14 cellular contexts compared by ENCODE assay signal in genomic region chr1:93876284-93876683, GRCh38. TPM values are rescaled to one million over a fixed set of nuclear protein-coding genes. Genes with fewer than 3 reads are reported as not detected.
A peak's percentile ranks its signal among the peaks of the same experiment; 100 is the strongest.
DNase-seq lines count a peak whose midpoint lies in the region; ATAC-seq, FAIRE-seq and TF ChIP-seq lines count a peak whose summit lies in the region.
"Had no signal": no experiment of that assay in that cellular context is flagged by ENCODE, and none has a peak within 500 bp of the region (broad histone marks: within the 10 kb centered on the region; RNA-seq: fewer than 3 reads in every experiment).

No MANE protein-coding gene starts in this region.

- no TSS peak for BruUV-seq in endothelial cell of umbilical vein (replicated peaks; lab: Mats Ljungman, UMichigan)

- H3K27ac Mint-ChIP-seq in activated naive CD4-positive, alpha-beta T cell treated with anti-CD3 and anti-CD28 coated beads, Interleukin-2, amount 50 U/mL, for 24 hours = peak overlapping the region; percentile 66
- H3K27ac Mint-ChIP-seq in T-helper 17 cell = peak overlapping the region; percentile 100

- dilution Hi-C loops in endothelial cell of umbilical vein (cut with MboI; ENCODE audit: extremely low pct_ligation_motif_present, low sequenced_read_pairs) = no loop called here

- peaks cover 41% of the 10 kb centered on the region for H3K79me2 ChIP-seq in endothelial cell of umbilical vein (ENCODE audit: control insufficient read depth, insufficient read depth, low read length)

- H2AFZ ChIP-seq in endothelial cell of umbilical vein (ENCODE audit: low read depth, low read length) = no peak overlapping the region

- no peak overlapping the region for H3K27ac ChIP-seq in endothelial cell of umbilical vein (ENCODE audit: insufficient read depth, low read depth, low read length)
- peak overlapping the region; percentile 97 for H3K27ac ChIP-seq in subcutaneous abdominal adipose tissue (ENCODE audit: low read depth, low read length)
- H3K27ac ChIP-seq: stomach had no signal

- peaks cover 23% of the 10 kb centered on the region for H3K36me3 Mint-ChIP-seq in activated naive CD4-positive, alpha-beta T cell treated with anti-CD3 and anti-CD28 coated beads, Interleukin-2, amount 50 U/mL, for 24 hours
- H3K36me3 Mint-ChIP-seq in T-helper 17 cell (ENCODE audit: low read depth) = peaks cover 16% of the 10 kb centered on the region

- no peak for FAIRE-seq in endothelial cell of umbilical vein (lab: Jason Lieb, UNC)

- no peaks in the 10 kb centered on the region for H3K9me1 ChIP-seq in endothelial cell of umbilical vein (replicated peaks; ENCODE audit: control insufficient read depth, extremely low read depth, insufficient read depth, low read length)

- no peaks in the 10 kb centered on the region for H3K27me3 Mint-ChIP-seq in activated naive CD4-positive, alpha-beta T cell treated with anti-CD3 and anti-CD28 coated beads, Interleukin-2, amount 50 U/mL, for 24 hours
- no peaks in the 10 kb centered on the region for H3K27me3 Mint-ChIP-seq in T-helper 17 cell

- no peak overlapping the region for H3K4me3 ChIP-seq in endothelial cell of umbilical vein (replicated peaks in 1 of 3; ENCODE audit: insufficient read depth in 1 of 3, low read depth in 1 of 3, low read length in 3 of 3)
- no peak overlapping the region for H3K4me3 ChIP-seq in subcutaneous abdominal adipose tissue (ENCODE audit: low read depth in 1 of 5, low read length in 5 of 5)
- H3K4me3 ChIP-seq: stomach had no signal

- H3K9ac ChIP-seq in endothelial cell of umbilical vein (replicated peaks; ENCODE audit: extremely low read depth, insufficient read depth, low read length) (no peak overlapping the region), subcutaneous abdominal adipose tissue (ENCODE audit: low read length in 5 of 5) (no peak overlapping the region)

- peaks cover 44% of the 10 kb centered on the region for H3K4me1 Mint-ChIP-seq in activated naive CD4-positive, alpha-beta T cell treated with anti-CD3 and anti-CD28 coated beads, Interleukin-2, amount 50 U/mL, for 24 hours
- H3K4me1 Mint-ChIP-seq in T-helper 17 cell = peaks cover 35% of the 10 kb centered on the region

- H3K4me1 ChIP-seq in endothelial cell of umbilical vein (ENCODE audit: control insufficient read depth, extremely low read depth, insufficient read depth, low read length) (peaks cover 30% of the 10 kb centered on the region), subcutaneous abdominal adipose tissue (ENCODE audit: control insufficient read depth in 5 of 5, insufficient read depth in 5 of 5, low read length in 5 of 5) (peaks cover 0 to 35% (median 26%) of the 10 kb centered on the region in 5 donors)
- H3K4me1 ChIP-seq: BE2C had no signal

- CTCF ChIA-PET in endothelial cell of umbilical vein (lab: Charles Lee) = no interaction called here

- H3K36me3 ChIP-seq in endothelial cell of umbilical vein (ENCODE audit: control insufficient read depth in 2 of 2, extremely low read depth in 1 of 2, insufficient read depth in 2 of 2, low read length in 2 of 2) = peaks cover 8 to 37% of the 10 kb centered on the region in 2 experiments
- peaks cover 51 to 62% (median 57%) of the 10 kb centered on the region in 5 donors for H3K36me3 ChIP-seq in subcutaneous abdominal adipose tissue (ENCODE audit: control insufficient read depth in 5 of 5, insufficient read depth in 5 of 5, low read length in 5 of 5)

- intact Hi-C loops in endothelial cell of umbilical vein (cut with micrococcal nuclease) = no loop called here

- H3K9me3 Mint-ChIP-seq in activated naive CD4-positive, alpha-beta T cell treated with anti-CD3 and anti-CD28 coated beads, Interleukin-2, amount 50 U/mL, for 24 hours = no peaks in the 10 kb centered on the region

- H3K27me3 ChIP-seq in endothelial cell of umbilical vein (ENCODE audit: control insufficient read depth in 2 of 2, insufficient read depth in 2 of 2, low read length in 2 of 2) (no peaks in the 10 kb centered on the region), subcutaneous abdominal adipose tissue (ENCODE audit: control insufficient read depth in 5 of 5, insufficient read depth in 4 of 5, low read length in 5 of 5) (no peaks in the 10 kb centered on the region)
- H3K27me3 ChIP-seq: BE2C, stomach had no signal

- no peaks in the 10 kb centered on the region for H4K20me1 ChIP-seq in endothelial cell of umbilical vein (replicated peaks; ENCODE audit: control insufficient read depth, extremely low read depth, insufficient read depth, low read length)

- no peak for DNase-seq in activated naive CD4-positive, alpha-beta T cell treated with Interleukin-2 at 50 U/mL for 16 hours
- DNase-seq in T-helper 17 cell (no peak), endothelial cell of umbilical vein (ENCODE audit: low read depth, low spot score) (no peak)
- no peak for DNase-seq in stimulated activated CD4-positive, alpha-beta T cell treated with anti-CD3 and anti-CD28 coated beads, Interleukin-12 subunit alpha, Interleukin-12 subunit beta, amount 100 ng/mL, for 4 hours
- DNase-seq: activated CD4-positive, alpha-beta T cell treated with anti-CD3 and anti-CD28 coated beads for 48 hours; BE2C; H7; NCI-H2227 treated with DMSO at 0.1 percent for 48 hours; Right ventricle myocardium superior; stomach had no signal

- POLR2A ChIA-PET in endothelial cell of umbilical vein (lab: Charles Lee) = no interaction called here

- TF ChIP-seq POLR2A in endothelial cell of umbilical vein (IDR thresholded peaks at IDR 0.05; ENCODE audit: low read depth, low read length) = no peak

- no peaks in the 10 kb centered on the region for H3K9me3 ChIP-seq in T-helper 17 cell (ENCODE audit: control insufficient read depth, low read length, poor library complexity, severe bottlenecking)
- no peaks in the 10 kb centered on the region for H3K9me3 ChIP-seq in endothelial cell of umbilical vein (replicated peaks; ENCODE audit: control insufficient read depth, insufficient read depth, low read length)
- no peaks in the 10 kb centered on the region for H3K9me3 ChIP-seq in subcutaneous abdominal adipose tissue (ENCODE audit: control insufficient read depth in 5 of 5, low read length in 5 of 5)
- H3K9me3 ChIP-seq: BE2C, stomach had no signal

- TF ChIP-seq CTCF in endothelial cell of umbilical vein (IDR thresholded peaks at IDR 0.05; ENCODE audit: extremely low read depth in 1 of 2, insufficient read depth in 1 of 2, low read depth in 1 of 2, low read length in 2 of 2) = no peak

- H3K4me3 Mint-ChIP-seq in activated naive CD4-positive, alpha-beta T cell treated with anti-CD3 and anti-CD28 coated beads, Interleukin-2, amount 50 U/mL, for 24 hours = peak overlapping the region; percentile 94
- peak overlapping the region; percentile 97 for H3K4me3 Mint-ChIP-seq in T-helper 17 cell

- peak overlapping the region; percentile 40 for H3K4me2 ChIP-seq in endothelial cell of umbilical vein (ENCODE audit: insufficient read depth, low read length)

- ATAC-seq in T-helper 17 cell (no peak), GM21367 (IDR thresholded peaks at IDR 0.05; ENCODE audit: unreplicated experiment) (no peak), GM19023 (IDR thresholded peaks at IDR 0.05; ENCODE audit: unreplicated experiment) (no peak)

TF ChIP-seq in endothelial cell of umbilical vein, 7 proteins besides CTCF, POLR2A, EP300 and RAD21:
- TF ChIP-seq FOS (IDR thresholded peaks at IDR 0.05; ENCODE audit: borderline replicate concordance, insufficient read depth, low read length) = no peak
- no peak for TF ChIP-seq EZH2 (IDR thresholded peaks at IDR 0.05; ENCODE audit: borderline replicate concordance, low read depth, low read length, severe bottlenecking)
- no peak for TF ChIP-seq MYC (IDR thresholded peaks at IDR 0.05; ENCODE audit: low read depth, low read length)
- no peak for TF ChIP-seq JUN (IDR thresholded peaks at IDR 0.05; ENCODE audit: borderline replicate concordance, insufficient read depth, insufficient read length, low read depth)
- no peak for TF ChIP-seq MAX (IDR thresholded peaks at IDR 0.05; ENCODE audit: insufficient read depth, insufficient read length)
- no peak for TF ChIP-seq POLR2AphosphoS5 (IDR thresholded peaks at IDR 0.05; ENCODE audit: insufficient read depth, low read depth, low read length)
- TF ChIP-seq GATA2 (IDR thresholded peaks at IDR 0.05; ENCODE audit: insufficient read depth, insufficient read length, low read depth, low read length) = no peak

RNA-seq across cellular contexts. Expression of gene DNTTIP2, which starts 2.7 kb away (rescaled TPM):
- total RNA-seq in T-helper 17 cell (10 to 100 TPM; 70.4 to 74.5 TPM), endothelial cell of umbilical vein (53.7 and 55.5 TPM in 2 replicates)
- polyA plus RNA-seq in endothelial cell of umbilical vein = 3.9 and 8.0 TPM in 2 replicates
- 14.5 and 15.8 TPM in 2 replicates for polyA plus RNA-seq in endothelial cell of umbilical vein (2011; cell fraction: cytosol; rRNA removed)
- polyA plus RNA-seq in endothelial cell of umbilical vein (2011; cell fraction: nucleus; rRNA removed) = 35.5 and 42.6 TPM in 2 replicates
- 36.7 and 59.7 TPM in 2 replicates for polyA plus RNA-seq in endothelial cell of umbilical vein (2012)
- polyA minus RNA-seq in endothelial cell of umbilical vein = 11.1 and 24.2 TPM in 2 replicates
- 8.5 TPM for polyA minus RNA-seq in endothelial cell of umbilical vein (2011; cell fraction: cytosol; rRNA and poly(A)+ RNA removed)
- polyA minus RNA-seq in endothelial cell of umbilical vein (2011; cell fraction: nucleus; rRNA and poly(A)+ RNA removed) = 22.3 and 25.3 TPM in 2 replicates

RNA-seq across cellular contexts. Expression of gene GCLM, which starts 32.9 kb away (rescaled TPM):
- total RNA-seq in T-helper 17 cell (10 to 100 TPM; 11.1 to 12.8 TPM), endothelial cell of umbilical vein (45.6 and 55.9 TPM in 2 replicates)
- polyA plus RNA-seq in endothelial cell of umbilical vein = 8.4 and 12.3 TPM in 2 replicates
- polyA plus RNA-seq in endothelial cell of umbilical vein (2011; cell fraction: cytosol; rRNA removed) = 28.8 and 29.7 TPM in 2 replicates
- polyA plus RNA-seq in endothelial cell of umbilical vein (2011; cell fraction: nucleus; rRNA removed) = 20.4 and 21.0 TPM in 2 replicates
- polyA plus RNA-seq in endothelial cell of umbilical vein (2012) = 27.2 and 47.9 TPM in 2 replicates
- 30.2 and 31.0 TPM in 2 replicates for polyA minus RNA-seq in endothelial cell of umbilical vein
- polyA minus RNA-seq in endothelial cell of umbilical vein (2011; cell fraction: cytosol; rRNA and poly(A)+ RNA removed) = 13.0 TPM
- 55.3 and 77.6 TPM in 2 replicates for polyA minus RNA-seq in endothelial cell of umbilical vein (2011; cell fraction: nucleus; rRNA and poly(A)+ RNA removed)
